In genomic region chr17:82231562-82232321, GRCh38 we compare ENCODE assay signal across 8 cellular contexts. TPM values are rescaled to one million over a fixed set of nuclear protein-coding genes. Genes with fewer than 3 reads are reported as not detected.
DNase-seq lines count a peak whose midpoint lies in the region; ATAC-seq and TF ChIP-seq lines count a peak whose summit lies in the region.

No MANE protein-coding gene starts in this region.

- no peaks in the 10 kb centered on the region for H3K27me3 Mint-ChIP-seq in natural killer cell (ENCODE audit: low read depth in 2 of 2)

- H3K9me3 Mint-ChIP-seq in natural killer cell, result no peaks in the 10 kb centered on the region

- peak; percentile 1 for ATAC-seq in GM19324 (IDR thresholded peaks at IDR 0.05; ENCODE audit: low FRiP score, unreplicated experiment)
- ATAC-seq in RWPE2 (ENCODE audit: low read depth), result peak; percentile 5
- peak; percentile 1 to 19 (median 8) for ATAC-seq in natural killer cell
- ATAC-seq in activated CD4-positive, CD25-positive, alpha-beta regulatory T cell treated with anti-CD3 and anti-CD28 coated beads, Interleukin-2, amount 50 U/mL, for 24 hours, result no peak
- no peak for ATAC-seq in HG02763 (IDR thresholded peaks at IDR 0.05; ENCODE audit: unreplicated experiment)

- H3K27ac Mint-ChIP-seq in natural killer cell, result peak overlapping the region in 1 of 2 donors; percentile 91

- H3K36me3 ChIP-seq in RWPE2 (ENCODE audit: low read depth), result peaks cover 71% of the 10 kb centered on the region

- no peaks in the 10 kb centered on the region for H3K36me3 Mint-ChIP-seq in natural killer cell

- H3K4me1 ChIP-seq in RWPE2 (ENCODE audit: insufficient read depth, poor library complexity, severe bottlenecking), result peaks cover 40% of the 10 kb centered on the region

- no peaks in the 10 kb centered on the region for H3K27me3 ChIP-seq in RWPE2 (ENCODE audit: insufficient read depth, poor library complexity, severe bottlenecking)

- TF ChIP-seq CTCF in RWPE2 (IDR thresholded peaks at IDR 0.05; ENCODE audit: poor library complexity, severe bottlenecking), result no peak
- no peak for TF ChIP-seq CTCF in natural killer cell (IDR thresholded peaks at IDR 0.05)

- H3K9me3 ChIP-seq in RWPE2 (ENCODE audit: severe bottlenecking), result no peaks in the 10 kb centered on the region

- DNase-seq in AG08396 (ENCODE audit: low spot score) (peak; percentile 61), RWPE2 (ENCODE audit: low spot score) (no peak), fibroblast of gingiva (ENCODE audit: low read depth) (peak; percentile 71), natural killer cell (peak; percentile 41), activated gamma-delta T cell treated with Interleukin-2 at 50 U/mL for 16 hours (no peak)

- peak overlapping the region; percentile 99 for H3K4me3 ChIP-seq in RWPE2 (ENCODE audit: severe bottlenecking)

- peak overlapping the region; percentile 59 for H3K4me3 Mint-ChIP-seq in natural killer cell

- peak overlapping the region; percentile 91 for H3K27ac ChIP-seq in RWPE2 (ENCODE audit: poor library complexity, severe bottlenecking)

- H3K4me1 Mint-ChIP-seq in natural killer cell, result peaks cover 0 to 33% of the 10 kb centered on the region in 2 donors

- intact Hi-C loops in natural killer cell (cut with micrococcal nuclease), result loop anchor here (2.0 kb wide), 1 partner anchor 15 kb away; no protein-coding TSS in a partner anchor

RNA-seq across cellular contexts. Expression of gene SLC16A3, which starts 2.9 kb away (rescaled TPM):
- total RNA-seq in natural killer cell, result 100 to 1,000 TPM; 172 to 365 (median 296) TPM

RNA-seq across cellular contexts. Expression of gene CCDC57, which starts 19.1 kb away (rescaled TPM):
- 10 to 100 TPM; 69.7 to 79.2 (median 75.1) TPM for total RNA-seq in natural killer cell

RNA-seq across cellular contexts. Expression of gene CSNK1D, which starts 41.8 kb away (rescaled TPM):
- 100 to 1,000 TPM; 423 to 475 (median 468) TPM for total RNA-seq in natural killer cell

Comparison
In these comparisons a context has a peak if more than half of its experiments do, and no peak if none do; other contexts are left out.
1. DNase-seq: peak in AG08396 (single experiment), fibroblast of gingiva (single experiment) and natural killer cell (single experiment); none in RWPE2 (single experiment) and activated gamma-delta T cell treated with Interleukin-2 at 50 U/mL for 16 hours (single experiment).
2. ATAC-seq: peak in GM19324 (single experiment), RWPE2 (single experiment) and natural killer cell (3 of 3); none in activated CD4-positive, CD25-positive, alpha-beta regulatory T cell treated with anti-CD3 and anti-CD28 coated beads, Interleukin-2, amount 50 U/mL, for 24 hours (0 of 2) and HG02763 (single experiment).